9 cellular contexts compared by ENCODE assay signal in genomic region chr15:62848631-62849050, GRCh38.
DNase-seq lines count a peak whose midpoint lies in the region; ATAC-seq and TF ChIP-seq lines count a peak whose summit lies in the region.
"Had no signal": no experiment of that assay in that cellular context is flagged by ENCODE, and none has a peak within 500 bp of the region (broad histone marks: within the 10 kb centered on the region; RNA-seq: fewer than 3 reads in every experiment).

No MANE protein-coding gene starts in this region.

- H3K27me3 ChIP-seq in Caco-2 (replicated peaks; ENCODE audit: control insufficient read depth, insufficient read depth, low read length) (no peaks in the 10 kb centered on the region), Panc1 (ENCODE audit: control insufficient read depth, insufficient read depth, low read length) (no peaks in the 10 kb centered on the region), osteoblast (ENCODE audit: insufficient read depth, low read length) (no peaks in the 10 kb centered on the region), vagina (no peaks in the 10 kb centered on the region)

- no peak for TF ChIP-seq POLR2A in vagina (IDR thresholded peaks at IDR 0.05)

- H2AFZ ChIP-seq in osteoblast (ENCODE audit: low read length), result peak overlapping the region; percentile 55

- H4K20me1 ChIP-seq in osteoblast (ENCODE audit: insufficient read depth, low read length), result no peaks in the 10 kb centered on the region

- ATAC-seq in Panc1 (no peak), GM18511 (IDR thresholded peaks at IDR 0.05; ENCODE audit: unreplicated experiment) (no peak)

- in situ Hi-C loops in Panc1 (cut with HindIII; ENCODE audit: low pct_unique_long_range_greater_than_20kb, low sequenced_read_pairs), result no loop called here

- H3K4me1 Mint-ChIP-seq in Caco-2 (ENCODE audit: low read depth, unreplicated experiment), result peaks cover 52% of the 10 kb centered on the region

- no peak overlapping the region for H3K4me3 Mint-ChIP-seq in Caco-2 (ENCODE audit: unreplicated experiment)

- H3K4me1 ChIP-seq in Caco-2 (peaks cover 64% of the 10 kb centered on the region), Panc1 (ENCODE audit: control insufficient read depth, insufficient read depth, low read length) (peaks cover 39% of the 10 kb centered on the region), osteoblast (ENCODE audit: insufficient read depth, low read length) (peaks cover 52% of the 10 kb centered on the region), vagina (peaks cover 9% of the 10 kb centered on the region)

- POLR2A ChIA-PET in Caco-2 (lab: Charles Lee) (interaction anchor here (0.6 kb wide), 1 partner anchor 42 kb away, joined by 3 read pairs; no protein-coding TSS in a partner anchor), Panc1 (lab: Charles Lee) (no interaction called here)

- H3K27ac Mint-ChIP-seq in Caco-2 (ENCODE audit: unreplicated experiment), result peak overlapping the region; percentile 81

- TF ChIP-seq CTCF in Caco-2 (IDR thresholded peaks at IDR 0.05; ENCODE audit: insufficient read depth in 1 of 2, low read depth in 1 of 2, low read length in 1 of 2, severe bottlenecking in 1 of 2, unreplicated experiment in 1 of 2), result no peak
- TF ChIP-seq CTCF in Panc1 (IDR thresholded peaks at IDR 0.05), result no peak
- TF ChIP-seq CTCF in fibroblast of villous mesenchyme (IDR thresholded peaks at IDR 0.05; ENCODE audit: insufficient read depth, low read depth, low read length), result peak; percentile 35
- TF ChIP-seq CTCF in osteoblast (IDR thresholded peaks at IDR 0.05; ENCODE audit: extremely low read depth, low read depth, low read length), result peak; percentile 34
- no peak for TF ChIP-seq CTCF in vagina (IDR thresholded peaks at IDR 0.05)

- H3K9me3 Mint-ChIP-seq in Caco-2 (ENCODE audit: unreplicated experiment), result peaks cover 19% of the 10 kb centered on the region

- H3K36me3 ChIP-seq in Caco-2 (ENCODE audit: control insufficient read depth, insufficient read depth, low read length) (no peaks in the 10 kb centered on the region), Panc1 (ENCODE audit: control insufficient read depth, insufficient read depth, low read length) (no peaks in the 10 kb centered on the region), osteoblast (ENCODE audit: insufficient read depth, low read length) (no peaks in the 10 kb centered on the region), vagina (no peaks in the 10 kb centered on the region)

- CTCF ChIA-PET in Caco-2 (lab: Charles Lee), result no interaction called here
- CTCF ChIA-PET in Panc1 (lab: Charles Lee), result interaction anchor here (0.6 kb wide), 1 partner anchor 197 kb away, joined by 3 read pairs; no protein-coding TSS in a partner anchor

- H3K4me3 ChIP-seq in Caco-2 (ENCODE audit: low read depth, low read length), result no peak overlapping the region
- no peak overlapping the region for H3K4me3 ChIP-seq in Panc1 (ENCODE audit: low read depth in 2 of 2, low read length in 2 of 2)
- no peak overlapping the region for H3K4me3 ChIP-seq in fibroblast of villous mesenchyme (ENCODE audit: low read depth, low read length)
- no peak overlapping the region for H3K4me3 ChIP-seq in osteoblast (ENCODE audit: insufficient read depth, low read length)
- no peak overlapping the region for H3K4me3 ChIP-seq in vagina

- no peaks in the 10 kb centered on the region for H3K9me3 ChIP-seq in Caco-2
- no peaks in the 10 kb centered on the region for H3K9me3 ChIP-seq in Panc1 (ENCODE audit: control insufficient read depth, insufficient read depth, low read depth, low read length)
- H3K9me3 ChIP-seq in osteoblast (ENCODE audit: low read depth, low read length), result no peaks in the 10 kb centered on the region
- no peaks in the 10 kb centered on the region for H3K9me3 ChIP-seq in vagina

- DNase-seq in Caco-2, result no peak
- DNase-seq in Panc1 (ENCODE audit: low read depth, low spot score), result no peak
- peak; percentile 60 for DNase-seq in fibroblast of villous mesenchyme (ENCODE audit: low read depth)
- no peak for DNase-seq in osteoblast (ENCODE audit: insufficient read length, low spot score, missing footprints)
- no peak for DNase-seq in inferior parietal cortex (ENCODE audit: extremely low spot score)
- no peak for DNase-seq in vagina (ENCODE audit: extremely low spot score in 2 of 2)
- DNase-seq in stimulated activated CD4-positive, alpha-beta T cell treated with anti-CD3 and anti-CD28 coated beads, Interleukin-2, amount 100 ng/mL, for 48 hours, result no peak
- DNase-seq: NCI-H2227 treated with DMSO at 0.1 percent for 48 hours had no signal

- H3K27me3 Mint-ChIP-seq in Caco-2 (ENCODE audit: insufficient read depth, unreplicated experiment), result no peaks in the 10 kb centered on the region

- H3K27ac ChIP-seq in Panc1 (ENCODE audit: low read length) (peak overlapping the region; percentile 49), osteoblast (ENCODE audit: low read depth, low read length) (peak overlapping the region; percentile 1), vagina (no peak overlapping the region)

- H3K79me2 ChIP-seq in osteoblast (ENCODE audit: insufficient read depth, low read length), result no peaks in the 10 kb centered on the region

- H3K4me2 ChIP-seq in osteoblast (ENCODE audit: insufficient read depth, low read length), result no peak overlapping the region

- no TSS peak for BruUV-seq in Caco-2 (replicated peaks; lab: Mats Ljungman, UMichigan)
- no TSS peak for BruUV-seq in Panc1 (replicated peaks; lab: Mats Ljungman, UMichigan)

- H3K36me3 Mint-ChIP-seq in Caco-2 (ENCODE audit: insufficient read depth, unreplicated experiment), result peaks cover 43% of the 10 kb centered on the region

- intact Hi-C loops in Caco-2 (cut with micrococcal nuclease; ENCODE audit: unreplicated experiment), result loop anchor here (5.0 to 10.0 kb wide), 2 partner anchors 66 to 246 kb away; no protein-coding TSS in a partner anchor
- intact Hi-C loops in Panc1 (cut with micrococcal nuclease; ENCODE audit: unreplicated experiment), result loop anchor here (5.0 kb wide), 1 partner anchor 204 kb away; no protein-coding TSS in a partner anchor
- intact Hi-C loops in vagina (cut with DNase I), result loop anchor here (5.0 kb wide), 1 partner anchor 244 kb away; no protein-coding TSS in a partner anchor

Comparison
In these comparisons a context has a peak if more than half of its experiments do, and no peak if none do; other contexts are left out.
1. CTCF ChIP-seq: peak in fibroblast of villous mesenchyme (single experiment) and osteoblast (single experiment); none in Caco-2 (0 of 2), Panc1 (single experiment) and vagina (0 of 3).